In the genomic region with DNA sequence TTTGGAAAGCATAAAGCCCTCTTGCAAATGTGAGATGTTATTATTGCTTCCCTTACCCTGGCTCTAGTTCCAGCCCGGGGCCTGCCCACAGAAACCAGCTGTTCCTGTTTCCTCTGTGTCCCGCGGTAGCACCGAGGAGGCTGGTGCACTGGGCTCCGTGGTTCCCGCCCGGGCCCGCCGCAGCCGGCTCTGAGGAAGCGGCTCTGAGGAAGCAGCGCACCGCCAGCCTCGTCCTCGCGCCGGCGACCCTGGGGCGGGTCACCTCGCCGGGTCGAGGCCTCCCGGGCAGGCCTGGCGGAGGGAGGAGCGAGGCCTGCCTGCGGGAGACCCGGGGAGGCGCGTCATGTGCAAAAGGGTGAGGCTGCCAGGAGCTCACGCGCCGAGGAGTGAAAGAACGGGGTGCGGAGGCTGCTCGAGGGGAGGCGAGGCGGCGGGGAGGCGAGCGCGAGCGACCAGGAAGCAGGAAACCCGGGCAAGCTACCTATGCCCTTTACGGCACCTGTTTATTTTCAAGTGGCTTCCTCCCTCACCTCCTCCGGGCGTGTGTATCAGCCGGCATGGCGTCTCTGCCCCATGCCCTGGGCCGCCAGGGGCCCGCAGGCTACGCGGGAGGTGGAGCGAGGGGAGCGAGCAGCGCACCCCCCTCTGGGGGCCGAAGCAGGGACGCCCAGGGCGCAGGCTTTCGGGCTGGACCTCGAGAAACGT, we compare ENCODE assay signal across 8 cellular contexts.
A peak's percentile ranks its signal among the peaks of the same experiment; 100 is the strongest.
DNase-seq lines count a peak whose midpoint lies in the region; TF ChIP-seq lines count a peak whose summit lies in the region.

No MANE protein-coding gene starts in this region.

- H3K27me3 ChIP-seq in H7 (ENCODE audit: control insufficient read depth, insufficient read depth, low read length) (peaks cover 19% of the 10 kb centered on the region), endodermal cell (ENCODE audit: control insufficient read depth, insufficient read depth, low read length, poor library complexity, severe bottlenecking) (no peaks in the 10 kb centered on the region)

- no peaks in the 10 kb centered on the region for H3K4me1 ChIP-seq in endodermal cell (ENCODE audit: control insufficient read depth, insufficient read depth, low read length)

- H3K36me3 Mint-ChIP-seq in endodermal cell (ENCODE audit: low read depth): no peaks in the 10 kb centered on the region

- H3K9me3 Mint-ChIP-seq in endodermal cell: no peaks in the 10 kb centered on the region

- peak; percentile 24 for TF ChIP-seq CTCF in GM12873 (IDR thresholded peaks at IDR 0.05; ENCODE audit: insufficient read depth, low read depth, low read length, missing control alignments)
- TF ChIP-seq CTCF in endodermal cell (conservative IDR thresholded peaks at IDR 0.05): peak; percentile 51

- peaks cover 7% of the 10 kb centered on the region for H3K4me1 Mint-ChIP-seq in endodermal cell

- peak overlapping the region; percentile 35 for H3K27ac Mint-ChIP-seq in endodermal cell

- 64 to 66% methylated on average over 26 to 61 of the region's 61 CpGs for WGBS in endodermal cell (ENCODE audit: insufficient coverage in 1 of 2, insufficient read length in 1 of 2), 2 experiments

- H3K27ac ChIP-seq in endodermal cell (ENCODE audit: low read depth, low read length): no peak overlapping the region

- no peak overlapping the region for H3K9ac ChIP-seq in endodermal cell (ENCODE audit: extremely low read depth, low read length, poor library complexity, severe bottlenecking)

- peaks cover 38% of the 10 kb centered on the region for H3K27me3 Mint-ChIP-seq in endodermal cell (ENCODE audit: insufficient read depth)

- peak; percentile 70 for DNase-seq in H7
- peak; percentile 43 for DNase-seq in NCI-H1092 (lab: John Stamatoyannopoulos, UW)
- peak; percentile 82 for DNase-seq in activated CD8-positive, alpha-beta memory T cell treated with anti-CD3 and anti-CD28 coated beads for 24 hours
- DNase-seq in endodermal cell: peak; percentile 87
- peak; percentile 90 for DNase-seq in mesenteric fat pad (ENCODE audit: low spot score)
- peak; percentile 1 to 16 for DNase-seq in stimulated activated CD8-positive, alpha-beta memory T cell treated with anti-CD3 and anti-CD28 coated beads, Interleukin-15, amount 100 ng/mL, for 4 hours (ENCODE audit: low read depth in 2 of 2)
- DNase-seq in NCI-H2107 treated with DMSO at 0.1 percent for 48 hours (lab: John Stamatoyannopoulos, UW; ENCODE audit: unreplicated experiment): no peak

- H3K4me3 ChIP-seq in H7 (ENCODE audit: insufficient read depth, low read depth, low read length) (peak overlapping the region; percentile 68), endodermal cell (ENCODE audit: low read length) (no peak overlapping the region)

- no peaks in the 10 kb centered on the region for H3K36me3 ChIP-seq in H7 (replicated peaks; ENCODE audit: control insufficient read depth, insufficient read depth, low read length)
- no peaks in the 10 kb centered on the region for H3K36me3 ChIP-seq in endodermal cell (ENCODE audit: control insufficient read depth, insufficient read depth, low read length)

- H3K4me3 Mint-ChIP-seq in endodermal cell: peak overlapping the region; percentile 56

- H3K9me3 ChIP-seq in endodermal cell (ENCODE audit: control insufficient read depth, low read length): no peaks in the 10 kb centered on the region
